ENCODE assay signal across 20 cellular contexts in genomic region chr11:1598406-1598805, GRCh38. TPM values are rescaled to one million over a fixed set of nuclear protein-coding genes. Genes with fewer than 3 reads are reported as not detected.
"Had no signal": no experiment of that assay in that cellular context is flagged by ENCODE, and none has a peak within 500 bp of the region (broad histone marks: within the 10 kb centered on the region; RNA-seq: fewer than 3 reads in every experiment).

No MANE protein-coding gene starts in this region.

RNA-seq across cellular contexts. Expression of gene KRTAP5-2, which starts 0.3 kb away (rescaled TPM):
- total RNA-seq: activated naive CD4-positive, alpha-beta T cell treated with anti-CD3 and anti-CD28 coated beads for 36 hours; activated naive CD4-positive, alpha-beta T cell treated with anti-CD3 and anti-CD28 coated beads, Interleukin-2, amount 50 U/mL, for 72 hours; activated naive CD8-positive, alpha-beta T cell treated with anti-CD3 and anti-CD28 coated beads for 36 hours; activated naive CD8-positive, alpha-beta T cell treated with anti-CD3 and anti-CD28 coated beads, Interleukin-2, amount 10 ng/mL, durations not matched to agents 7 days and 5 days; activated T-cell treated with anti-CD3 and anti-CD28 coated beads, Interleukin-2, amount 50 U/mL, for 4 hours; activated T-cell treated with anti-CD3 and anti-CD28 coated beads, Interleukin-2, amount 50 U/mL, for 72 hours; activated T-helper 1 cell treated with anti-CD3 and anti-CD28 coated beads, Interleukin-12 subunit alpha, Interleukin-12 subunit beta, Interleukin-2, Interleukin-4 antibody, amounts not matched to agents 30 ng/mL and 10 ng/mL and 1 ng/mL, durations not matched to agents 14 hours and 24 hours and 36 hours; activated T-helper 17 cell treated with anti-CD3 and anti-CD28 coated beads, Interleukin-2, amount 50 U/mL, for 72 hours; activated T-helper 2 cell treated with anti-CD3 and anti-CD28 coated beads, Interferon-gamma antibody, Interleukin-2, Interleukin-4, amounts not matched to agents 10 μg/mL and 5 μg/mL and 100 μg/mL, durations not matched to agents 14 hours and 24 hours and 36 hours; adrenal gland; aorta; ascending aorta; astrocyte; body of pancreas; breast epithelium; bronchial epithelial cell; cardiac muscle cell; cardiac septum; cerebellum had no signal
- polyA plus RNA-seq: adrenal gland, aorta, cardiac muscle cell had no signal

RNA-seq across cellular contexts. Expression of gene KRTAP5-3, which starts 9.9 kb away (rescaled TPM):
- total RNA-seq: activated naive CD4-positive, alpha-beta T cell treated with anti-CD3 and anti-CD28 coated beads for 36 hours; activated naive CD4-positive, alpha-beta T cell treated with anti-CD3 and anti-CD28 coated beads, Interleukin-2, amount 50 U/mL, for 72 hours; activated naive CD8-positive, alpha-beta T cell treated with anti-CD3 and anti-CD28 coated beads for 36 hours; activated naive CD8-positive, alpha-beta T cell treated with anti-CD3 and anti-CD28 coated beads, Interleukin-2, amount 10 ng/mL, durations not matched to agents 7 days and 5 days; activated T-cell treated with anti-CD3 and anti-CD28 coated beads, Interleukin-2, amount 50 U/mL, for 4 hours; activated T-cell treated with anti-CD3 and anti-CD28 coated beads, Interleukin-2, amount 50 U/mL, for 72 hours; activated T-helper 1 cell treated with anti-CD3 and anti-CD28 coated beads, Interleukin-12 subunit alpha, Interleukin-12 subunit beta, Interleukin-2, Interleukin-4 antibody, amounts not matched to agents 30 ng/mL and 10 ng/mL and 1 ng/mL, durations not matched to agents 14 hours and 24 hours and 36 hours; activated T-helper 17 cell treated with anti-CD3 and anti-CD28 coated beads, Interleukin-2, amount 50 U/mL, for 72 hours; activated T-helper 2 cell treated with anti-CD3 and anti-CD28 coated beads, Interferon-gamma antibody, Interleukin-2, Interleukin-4, amounts not matched to agents 10 μg/mL and 5 μg/mL and 100 μg/mL, durations not matched to agents 14 hours and 24 hours and 36 hours; adrenal gland; aorta; ascending aorta; astrocyte; body of pancreas; breast epithelium; bronchial epithelial cell; cardiac muscle cell; cardiac septum; cerebellum had no signal
- polyA plus RNA-seq: adipose tissue, adrenal gland, aorta, cardiac muscle cell had no signal

RNA-seq across cellular contexts. Expression of gene KRTAP5-1, which starts 13.3 kb away (rescaled TPM):
- total RNA-seq: activated naive CD4-positive, alpha-beta T cell treated with anti-CD3 and anti-CD28 coated beads for 36 hours; activated naive CD4-positive, alpha-beta T cell treated with anti-CD3 and anti-CD28 coated beads, Interleukin-2, amount 50 U/mL, for 72 hours; activated naive CD8-positive, alpha-beta T cell treated with anti-CD3 and anti-CD28 coated beads for 36 hours; activated naive CD8-positive, alpha-beta T cell treated with anti-CD3 and anti-CD28 coated beads, Interleukin-2, amount 10 ng/mL, durations not matched to agents 7 days and 5 days; activated T-cell treated with anti-CD3 and anti-CD28 coated beads, Interleukin-2, amount 50 U/mL, for 4 hours; activated T-cell treated with anti-CD3 and anti-CD28 coated beads, Interleukin-2, amount 50 U/mL, for 72 hours; activated T-helper 1 cell treated with anti-CD3 and anti-CD28 coated beads, Interleukin-12 subunit alpha, Interleukin-12 subunit beta, Interleukin-2, Interleukin-4 antibody, amounts not matched to agents 30 ng/mL and 10 ng/mL and 1 ng/mL, durations not matched to agents 14 hours and 24 hours and 36 hours; activated T-helper 17 cell treated with anti-CD3 and anti-CD28 coated beads, Interleukin-2, amount 50 U/mL, for 72 hours; activated T-helper 2 cell treated with anti-CD3 and anti-CD28 coated beads, Interferon-gamma antibody, Interleukin-2, Interleukin-4, amounts not matched to agents 10 μg/mL and 5 μg/mL and 100 μg/mL, durations not matched to agents 14 hours and 24 hours and 36 hours; adrenal gland; aorta; ascending aorta; astrocyte; body of pancreas; breast epithelium; bronchial epithelial cell; cardiac muscle cell; cardiac septum; cerebellum had no signal
- polyA plus RNA-seq: adipose tissue, aorta, cardiac muscle cell had no signal

RNA-seq across cellular contexts. Expression of gene KRTAP5-4, which starts 23.5 kb away (rescaled TPM):
- total RNA-seq: activated naive CD4-positive, alpha-beta T cell treated with anti-CD3 and anti-CD28 coated beads for 36 hours; activated naive CD4-positive, alpha-beta T cell treated with anti-CD3 and anti-CD28 coated beads, Interleukin-2, amount 50 U/mL, for 72 hours; activated naive CD8-positive, alpha-beta T cell treated with anti-CD3 and anti-CD28 coated beads for 36 hours; activated naive CD8-positive, alpha-beta T cell treated with anti-CD3 and anti-CD28 coated beads, Interleukin-2, amount 10 ng/mL, durations not matched to agents 7 days and 5 days; activated T-cell treated with anti-CD3 and anti-CD28 coated beads, Interleukin-2, amount 50 U/mL, for 4 hours; activated T-cell treated with anti-CD3 and anti-CD28 coated beads, Interleukin-2, amount 50 U/mL, for 72 hours; activated T-helper 1 cell treated with anti-CD3 and anti-CD28 coated beads, Interleukin-12 subunit alpha, Interleukin-12 subunit beta, Interleukin-2, Interleukin-4 antibody, amounts not matched to agents 30 ng/mL and 10 ng/mL and 1 ng/mL, durations not matched to agents 14 hours and 24 hours and 36 hours; activated T-helper 17 cell treated with anti-CD3 and anti-CD28 coated beads, Interleukin-2, amount 50 U/mL, for 72 hours; activated T-helper 2 cell treated with anti-CD3 and anti-CD28 coated beads, Interferon-gamma antibody, Interleukin-2, Interleukin-4, amounts not matched to agents 10 μg/mL and 5 μg/mL and 100 μg/mL, durations not matched to agents 14 hours and 24 hours and 36 hours; adrenal gland; aorta; ascending aorta; astrocyte; body of pancreas; breast epithelium; bronchial epithelial cell; cardiac muscle cell; cardiac septum; cerebellum had no signal
- polyA plus RNA-seq: adipose tissue, adrenal gland, aorta, cardiac muscle cell had no signal
